30 cellular contexts compared by ENCODE assay signal in the genomic region with DNA sequence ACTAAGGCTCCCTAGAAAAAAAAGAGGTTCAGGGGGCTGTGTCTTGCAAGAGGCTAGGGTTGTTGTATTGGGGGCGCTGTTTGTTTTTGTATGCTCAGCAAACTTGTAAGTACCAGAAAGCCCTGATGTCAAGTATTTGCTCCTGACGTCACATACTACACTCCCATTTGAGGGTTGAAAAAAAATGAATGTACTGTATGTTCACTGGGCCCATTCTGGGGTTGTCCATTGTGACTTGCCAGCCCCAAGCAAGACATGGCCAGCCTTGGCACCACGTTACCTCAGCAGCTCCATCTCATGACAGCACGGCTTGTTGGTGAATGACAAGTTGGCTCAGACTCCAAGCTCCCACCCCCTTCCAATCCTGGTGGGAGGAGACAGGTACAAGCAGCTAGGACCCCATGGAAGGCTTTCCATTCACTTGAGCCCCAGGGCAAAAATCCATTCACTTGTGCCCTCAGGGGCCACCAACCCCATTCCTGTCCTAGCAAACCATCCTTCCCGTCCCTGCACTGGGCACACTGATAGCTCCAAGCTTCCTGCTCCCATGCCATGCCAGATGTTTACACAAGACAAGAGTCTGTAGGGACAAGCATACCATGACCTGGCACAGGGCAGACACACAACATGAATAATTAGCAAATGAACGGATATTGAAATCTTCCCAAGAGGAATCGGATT. TPM values are rescaled to one million over a fixed set of nuclear protein-coding genes. Genes with fewer than 3 reads are reported as not detected.
"Had no signal": no experiment of that assay in that cellular context is flagged by ENCODE, and none has a peak within 500 bp of the region (broad histone marks: within the 10 kb centered on the region; RNA-seq: fewer than 3 reads in every experiment).

No MANE protein-coding gene starts in this region.

- H3K36me3 ChIP-seq: adrenal gland, ascending aorta, brain microvascular endothelial cell, neural progenitor cell, thyroid gland had no signal

- H3K27ac ChIP-seq: adrenal gland, ascending aorta, brain microvascular endothelial cell, neural progenitor cell, psoas muscle, thyroid gland had no signal

- FAIRE-seq: endothelial cell of umbilical vein, islet of Langerhans, urothelium cell line had no signal

- DNase-seq: activated CD4-positive, alpha-beta T cell treated with anti-CD3 and anti-CD28 coated beads for 4 hours; activated CD4-positive, alpha-beta T cell treated with anti-CD3 and anti-CD28 coated beads, Interleukin-2, amount 50 U/mL, for 48 hours; activated CD4-positive, CD25-positive, alpha-beta regulatory T cell; activated CD8-positive, alpha-beta memory T cell treated with anti-CD3 and anti-CD28 coated beads, Interleukin-2, amount 50 U/mL, for 48 hours; activated naive CD4-positive, alpha-beta T cell; activated T-cell treated with anti-CD3 and anti-CD28 coated beads, Interleukin-2, amount 50 U/mL, for 4 hours; adrenal gland; brain microvascular endothelial cell; dermis blood vessel endothelial cell; effector memory CD8-positive, alpha-beta T cell; foreskin melanocyte; head of caudate nucleus; naive thymus-derived CD8-positive, alpha-beta T cell; right cardiac atrium; stimulated activated CD4-positive, alpha-beta T cell treated with anti-CD3 and anti-CD28 coated beads, Interleukin-1b, Interleukin-23, amount 100 ng/mL, for 48 hours; substantia nigra; T1000; thyroid gland had no signal

- H3K4me3 ChIP-seq: adrenal gland, ascending aorta, neural progenitor cell, psoas muscle, thyroid gland had no signal

- ATAC-seq: activated T-cell treated with anti-CD3 and anti-CD28 coated beads, Interleukin-2, amount 50 U/mL, for 4 hours; effector memory CD8-positive, alpha-beta T cell; esophagus mucosa; naive thymus-derived CD8-positive, alpha-beta T cell; psoas muscle; right cardiac atrium had no signal

- H3K27me3 ChIP-seq: adrenal gland, ascending aorta, brain microvascular endothelial cell, thyroid gland had no signal

- H3K9me3 ChIP-seq: adrenal gland, ascending aorta, psoas muscle, thyroid gland had no signal

RNA-seq across cellular contexts. Expression of a gene that starts 1.5 kb away (rescaled TPM):
- total RNA-seq: activated CD8-positive, alpha-beta memory T cell treated with anti-CD3 and anti-CD28 coated beads for 36 hours; activated T-helper 2 cell treated with anti-CD3 and anti-CD28 coated beads, Interferon-gamma antibody, Interleukin-2, Interleukin-4, amounts not matched to agents 10 μg/mL and 5 μg/mL and 100 μg/mL, durations not matched to agents 14 hours and 24 hours and 36 hours; ascending aorta; dermis blood vessel endothelial cell; endothelial cell of umbilical vein; esophagus mucosa; mononuclear cell; naive thymus-derived CD8-positive, alpha-beta T cell; osteocyte; psoas muscle; right cardiac atrium; skeletal muscle tissue; thyroid gland had no signal
- polyA plus RNA-seq: endothelial cell of umbilical vein; naive thymus-derived CD8-positive, alpha-beta T cell; right cardiac atrium had no signal
